ENCODE assay signal across 9 cellular contexts in the genomic region with DNA sequence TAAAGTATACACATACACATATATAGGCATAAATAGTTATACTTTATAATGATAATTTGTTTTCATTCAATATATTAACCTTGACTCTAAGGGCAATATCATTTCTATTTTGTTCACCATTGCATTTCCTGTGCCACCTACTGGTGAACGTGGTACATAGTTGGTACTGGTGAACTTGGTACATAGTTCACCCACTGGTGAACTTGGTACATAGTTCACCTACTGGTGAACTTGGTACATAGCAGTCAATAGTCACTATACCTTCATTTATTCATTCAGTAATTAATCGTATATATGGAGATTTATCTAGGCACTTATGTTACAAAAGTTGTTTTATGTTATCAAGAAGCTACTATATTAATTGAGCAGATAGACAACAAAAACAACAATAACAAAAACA.
DNase-seq lines count a peak whose midpoint lies in the region; ATAC-seq, FAIRE-seq and TF ChIP-seq lines count a peak whose summit lies in the region.
"Had no signal": no experiment of that assay in that cellular context is flagged by ENCODE, and none has a peak within 500 bp of the region (broad histone marks: within the 10 kb centered on the region; RNA-seq: fewer than 3 reads in every experiment).

No MANE protein-coding gene starts in this region.

- H3K27ac ChIP-seq in OCI-LY3 (ENCODE audit: low read length), result no peak overlapping the region
- no peak overlapping the region for H3K27ac ChIP-seq in liver (ENCODE audit: low read depth in 1 of 2, low read length in 2 of 2)
- no peak overlapping the region for H3K27ac ChIP-seq in CD4-positive, alpha-beta memory T cell (ENCODE audit: low read depth, low read length)
- H3K27ac ChIP-seq in pancreas, result no peak overlapping the region
- no peak overlapping the region for H3K27ac ChIP-seq in right atrium auricular region

- H4K20me1 ChIP-seq in OCI-LY3 (ENCODE audit: insufficient read depth, low read length), result no peaks in the 10 kb centered on the region

- FAIRE-seq in pancreas (lab: Jason Lieb, UNC), result no peak

- H3K4me1 Mint-ChIP-seq in CD4-positive, alpha-beta memory T cell, result no peaks in the 10 kb centered on the region

- H3K4me3 Mint-ChIP-seq in CD4-positive, alpha-beta memory T cell, result no peak overlapping the region
- H3K4me3 Mint-ChIP-seq: T-helper 1 cell treated with Interleukin-12 subunit alpha and Interleukin-12 subunit beta and Interleukin-4 antibody, amounts not matched to agents 30 μg/mL and 1 μg/mL, for 36 hours had no signal

- no peaks in the 10 kb centered on the region for H3K27me3 Mint-ChIP-seq in CD4-positive, alpha-beta memory T cell

- H3K27ac Mint-ChIP-seq in CD4-positive, alpha-beta memory T cell, result no peak overlapping the region
- H3K27ac Mint-ChIP-seq: T-helper 1 cell treated with Interleukin-12 subunit alpha and Interleukin-12 subunit beta and Interleukin-4 antibody, amounts not matched to agents 30 μg/mL and 1 μg/mL, for 36 hours had no signal

- intact Hi-C loops in CD4-positive, alpha-beta memory T cell (cut with micrococcal nuclease), result no loop called here
- intact Hi-C loops in pancreas (cut with DNase I), result no loop called here

- H3K4me1 ChIP-seq in OCI-LY3 (ENCODE audit: low read length), result no peaks in the 10 kb centered on the region
- no peaks in the 10 kb centered on the region for H3K4me1 ChIP-seq in liver (ENCODE audit: control insufficient read depth in 4 of 4, insufficient read depth in 4 of 4, low read length in 3 of 4)
- H3K4me1 ChIP-seq in CD4-positive, alpha-beta memory T cell (ENCODE audit: insufficient read depth, low read length), result no peaks in the 10 kb centered on the region
- no peaks in the 10 kb centered on the region for H3K4me1 ChIP-seq in pancreas
- no peaks in the 10 kb centered on the region for H3K4me1 ChIP-seq in right atrium auricular region

- no peaks in the 10 kb centered on the region for H3K36me3 Mint-ChIP-seq in CD4-positive, alpha-beta memory T cell

- DNase-seq in CD4-positive, alpha-beta memory T cell, result no peak
- DNase-seq in foreskin fibroblast (no peak), pancreas (no peak), right atrium auricular region (ENCODE audit: low spot score) (no peak)

- H2AFZ ChIP-seq in OCI-LY3 (ENCODE audit: low read depth, low read length), result no peak overlapping the region

- H3K9me3 ChIP-seq in OCI-LY3 (ENCODE audit: insufficient read depth, low read length) (no peaks in the 10 kb centered on the region), liver (ENCODE audit: control insufficient read depth in 4 of 4, low read length in 3 of 4) (no peaks in the 10 kb centered on the region), pancreas (no peaks in the 10 kb centered on the region), right atrium auricular region (no peaks in the 10 kb centered on the region)
- no peaks in the 10 kb centered on the region for H3K9me3 ChIP-seq in CD4-positive, alpha-beta memory T cell (ENCODE audit: control insufficient read depth in 1 of 2, low read length in 2 of 2)

- peak; percentile 20 to 30 for TF ChIP-seq RAD21 in liver (IDR thresholded peaks at IDR 0.05)

- POLR2A ChIA-PET in CD4-positive, alpha-beta memory T cell (lab: Charles Lee; ENCODE audit: partially characterized antibody), result no interaction called here

- H3K79me2 ChIP-seq in OCI-LY3 (ENCODE audit: low read length), result no peaks in the 10 kb centered on the region

- H3K36me3 ChIP-seq in OCI-LY3 (replicated peaks; ENCODE audit: low read depth, low read length) (no peaks in the 10 kb centered on the region), liver (ENCODE audit: control insufficient read depth in 4 of 4, insufficient read depth in 3 of 4, low read depth in 1 of 4, low read length in 3 of 4) (no peaks in the 10 kb centered on the region), pancreas (no peaks in the 10 kb centered on the region), right atrium auricular region (no peaks in the 10 kb centered on the region)
- H3K36me3 ChIP-seq in CD4-positive, alpha-beta memory T cell (ENCODE audit: insufficient read depth, low read length), result no peaks in the 10 kb centered on the region

- no peaks in the 10 kb centered on the region for H3K27me3 ChIP-seq in OCI-LY3 (ENCODE audit: low read depth, low read length)
- no peaks in the 10 kb centered on the region for H3K27me3 ChIP-seq in liver (ENCODE audit: control insufficient read depth in 4 of 4, insufficient read depth in 4 of 4, low read length in 3 of 4)
- no peaks in the 10 kb centered on the region for H3K27me3 ChIP-seq in CD4-positive, alpha-beta memory T cell (ENCODE audit: insufficient read depth, low read length)
- H3K27me3 ChIP-seq in pancreas, result no peaks in the 10 kb centered on the region
- H3K27me3 ChIP-seq in right atrium auricular region, result no peaks in the 10 kb centered on the region

- 54% methylated on average over 2 of the region's 2 CpGs for WGBS in liver
- 58 to 72% methylated on average over 2 of the region's 2 CpGs for WGBS in pancreas, 2 donors

- H3K9me3 Mint-ChIP-seq in CD4-positive, alpha-beta memory T cell, result peaks cover 0 to 13% (median 3%) of the 10 kb centered on the region in 8 donors

- H3K9ac ChIP-seq in OCI-LY3 (ENCODE audit: low read length) (no peak overlapping the region), liver (ENCODE audit: low read depth in 1 of 2, low read length in 2 of 2) (no peak overlapping the region)

- CTCF ChIA-PET in CD4-positive, alpha-beta memory T cell (lab: Charles Lee; ENCODE audit: partially characterized antibody), result no interaction called here

- no peak overlapping the region for H3K4me2 ChIP-seq in OCI-LY3 (ENCODE audit: low read length)

- H3K4me3 ChIP-seq in OCI-LY3 (ENCODE audit: low read length), result no peak overlapping the region
- H3K4me3 ChIP-seq in liver (ENCODE audit: low read depth in 1 of 3, low read length in 3 of 3), result no peak overlapping the region
- no peak overlapping the region for H3K4me3 ChIP-seq in CD4-positive, alpha-beta memory T cell (ENCODE audit: low read length in 2 of 2)
- no peak overlapping the region for H3K4me3 ChIP-seq in foreskin fibroblast (ENCODE audit: low read depth in 1 of 2, low read length in 2 of 2)
- H3K4me3 ChIP-seq in pancreas, result no peak overlapping the region
- no peak overlapping the region for H3K4me3 ChIP-seq in right atrium auricular region

- TF ChIP-seq CTCF in OCI-LY3 (IDR thresholded peaks at IDR 0.05; ENCODE audit: low read depth, low read length) (peak; percentile 77), liver (IDR thresholded peaks at IDR 0.05; ENCODE audit: low read depth, low read length, missing input control) (peak; percentile 33), foreskin fibroblast (IDR thresholded peaks at IDR 0.05; ENCODE audit: low read depth, low read length) (no peak), pancreas (IDR thresholded peaks at IDR 0.05) (no peak), right atrium auricular region (IDR thresholded peaks at IDR 0.05) (no peak)

- peak; percentile 74 for ATAC-seq in GM18519 (IDR thresholded peaks at IDR 0.05; ENCODE audit: low FRiP score, unreplicated experiment)
- ATAC-seq in HG02798 (IDR thresholded peaks at IDR 0.05; ENCODE audit: poor library complexity, unreplicated experiment), result peak; percentile 88
- no peak for ATAC-seq in pancreas

TF ChIP-seq in liver, 16 proteins besides CTCF, POLR2A, EP300 and RAD21:
- peak; percentile 19 for TF ChIP-seq HNF4G (IDR thresholded peaks at IDR 0.05)
- TF ChIP-seq, protein P1, sequence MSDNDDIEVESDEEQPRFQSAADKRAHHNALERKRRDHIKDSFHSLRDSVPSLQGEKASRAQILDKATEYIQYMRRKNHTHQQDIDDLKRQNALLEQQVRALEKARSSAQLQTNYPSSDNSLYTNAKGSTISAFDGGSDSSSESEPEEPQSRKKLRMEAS (IDR thresholded peaks at IDR 0.05), result no peak
- no peak for TF ChIP-seq JUND (IDR thresholded peaks at IDR 0.05)
- peak; percentile 57 to 83 for TF ChIP-seq RXRA (IDR thresholded peaks at IDR 0.05)
- TF ChIP-seq NR2F2 (IDR thresholded peaks at IDR 0.05), result no peak
- TF ChIP-seq HNF4A (conservative IDR thresholded peaks at IDR 0.05), result peak; percentile 82 to 86

Comparison
In these comparisons a context has a peak if more than half of its experiments do, and no peak if none do; other contexts are left out.
1. ATAC-seq: peak in GM18519 (single experiment) and HG02798 (single experiment); none in pancreas (0 of 4).
2. CTCF ChIP-seq: peak in OCI-LY3 (single experiment) and liver (single experiment); none in foreskin fibroblast (single experiment), pancreas (0 of 4) and right atrium auricular region (0 of 2).